Comparison of ENCODE assay signal across 20 cellular contexts in the genomic region with DNA sequence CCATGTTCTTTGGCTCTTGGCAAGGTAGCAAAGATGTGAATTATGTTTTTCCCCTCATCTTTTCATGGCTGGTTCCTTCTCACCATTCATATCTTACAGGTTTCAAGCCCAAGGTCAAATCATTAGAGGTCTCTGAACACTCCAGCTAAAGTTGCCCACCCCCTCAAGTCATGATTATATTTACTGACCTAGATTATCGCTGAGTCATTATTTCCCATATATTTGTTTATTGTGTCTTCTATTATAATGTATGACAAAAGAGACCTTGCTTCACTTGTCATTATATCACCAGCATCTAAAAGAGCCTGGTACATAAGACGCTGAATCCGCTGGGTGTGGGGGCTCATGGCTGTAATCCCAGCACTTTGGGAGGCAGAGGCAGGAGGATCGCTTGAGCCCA. TPM values are rescaled to one million over a fixed set of nuclear protein-coding genes. Genes with fewer than 3 reads are reported as not detected.
A peak's percentile ranks its signal among the peaks of the same experiment; 100 is the strongest.
DNase-seq lines count a peak whose midpoint lies in the region; ATAC-seq and TF ChIP-seq lines count a peak whose summit lies in the region.
"Had no signal": no experiment of that assay in that cellular context is flagged by ENCODE, and none has a peak within 500 bp of the region (broad histone marks: within the 10 kb centered on the region; RNA-seq: fewer than 3 reads in every experiment).

No MANE protein-coding gene starts in this region.

- H3K9me3 Mint-ChIP-seq in activated CD4-positive, alpha-beta memory T cell treated with anti-CD3 and anti-CD28 coated beads, Interleukin-2, amount 10 ng/mL, durations not matched to agents 7 days and 5 days: no peaks in the 10 kb centered on the region
- H3K9me3 Mint-ChIP-seq in activated CD4-positive, alpha-beta memory T cell treated with anti-CD3 and anti-CD28 coated beads for 36 hours: no peaks in the 10 kb centered on the region
- H3K9me3 Mint-ChIP-seq: CD8-positive, alpha-beta T cell had no signal

- H3K9me3 ChIP-seq in RWPE2 (ENCODE audit: severe bottlenecking): no peaks in the 10 kb centered on the region
- H3K9me3 ChIP-seq in neutrophil: no peaks in the 10 kb centered on the region
- H3K9me3 ChIP-seq: Peyer's patch had no signal

- intact Hi-C loops in activated CD4-positive, alpha-beta memory T cell treated with anti-CD3 and anti-CD28 coated beads for 36 hours (cut with micrococcal nuclease): no loop called here

- H3K27ac Mint-ChIP-seq in activated CD4-positive, alpha-beta memory T cell treated with anti-CD3 and anti-CD28 coated beads, Interleukin-2, amount 10 ng/mL, durations not matched to agents 7 days and 5 days: peak overlapping the region; percentile 38
- no peak overlapping the region for H3K27ac Mint-ChIP-seq in activated CD4-positive, alpha-beta memory T cell treated with anti-CD3 and anti-CD28 coated beads for 36 hours
- H3K27ac Mint-ChIP-seq: CD8-positive, alpha-beta T cell had no signal

- H3K4me3 Mint-ChIP-seq in activated CD4-positive, alpha-beta memory T cell treated with anti-CD3 and anti-CD28 coated beads, Interleukin-2, amount 10 ng/mL, durations not matched to agents 7 days and 5 days: no peak overlapping the region
- no peak overlapping the region for H3K4me3 Mint-ChIP-seq in activated CD4-positive, alpha-beta memory T cell treated with anti-CD3 and anti-CD28 coated beads for 36 hours
- H3K4me3 Mint-ChIP-seq: CD8-positive, alpha-beta T cell had no signal

- peaks cover 35% of the 10 kb centered on the region for H3K36me3 Mint-ChIP-seq in activated CD4-positive, alpha-beta memory T cell treated with anti-CD3 and anti-CD28 coated beads, Interleukin-2, amount 10 ng/mL, durations not matched to agents 7 days and 5 days (ENCODE audit: low read depth)
- H3K36me3 Mint-ChIP-seq in activated CD4-positive, alpha-beta memory T cell treated with anti-CD3 and anti-CD28 coated beads for 36 hours: peaks cover 27% of the 10 kb centered on the region

- H3K27me3 ChIP-seq in ACC112 (ENCODE audit: insufficient read depth, low read length) (no peaks in the 10 kb centered on the region), RWPE2 (ENCODE audit: insufficient read depth, poor library complexity, severe bottlenecking) (no peaks in the 10 kb centered on the region), neutrophil (no peaks in the 10 kb centered on the region)
- H3K27me3 ChIP-seq: Peyer's patch had no signal

- H3K79me2 ChIP-seq in ACC112 (ENCODE audit: control insufficient read depth, insufficient read depth, low read length, unreplicated experiment): no peaks in the 10 kb centered on the region

- peaks cover 4% of the 10 kb centered on the region for H3K4me1 ChIP-seq in ACC112 (ENCODE audit: control insufficient read depth, insufficient read depth, low read length, unreplicated experiment)
- no peaks in the 10 kb centered on the region for H3K4me1 ChIP-seq in RWPE2 (ENCODE audit: insufficient read depth, poor library complexity, severe bottlenecking)
- peaks cover 23 to 24% of the 10 kb centered on the region in 2 experiments for H3K4me1 ChIP-seq in neutrophil (ENCODE audit: control insufficient read depth in 1 of 2, insufficient read depth in 1 of 2, low read depth in 1 of 2, low read length in 1 of 2)

- no peak overlapping the region for H2AFZ ChIP-seq in ACC112 (ENCODE audit: low read length, unreplicated experiment)
- H2AFZ ChIP-seq: GM23248 had no signal

- DNase-seq in activated CD4-positive, alpha-beta memory T cell treated with anti-CD3 and anti-CD28 coated beads, Interleukin-2, amount 10 ng/mL, durations not matched to agents 7 days and 5 days: no peak
- no peak for DNase-seq in activated CD4-positive, alpha-beta memory T cell treated with anti-CD3 and anti-CD28 coated beads for 36 hours
- peak; percentile 54 for DNase-seq in RWPE2 (ENCODE audit: low spot score)
- no peak for DNase-seq in NCI-H82 treated with DMSO at 0.1 percent for 48 hours (lab: John Stamatoyannopoulos, UW; ENCODE audit: unreplicated experiment)
- no peak for DNase-seq in stimulated activated naive CD4-positive, alpha-beta T cell (lab: John Stamatoyannopoulos, UW)
- DNase-seq in effector CD8-positive, alpha-beta T cell (lab: John Stamatoyannopoulos, UW): no peak
- DNase-seq: ACHN; CD8-positive, alpha-beta T cell; DND-41; GDM1; GM23248; Kasumi-1; NCI-H1417; NCI-H1930; NCI-H2171; NCI-H774; Peyer's patch; SIG-M5 had no signal

- CTCF ChIA-PET in activated CD4-positive, alpha-beta memory T cell treated with anti-CD3 and anti-CD28 coated beads, Interleukin-2, amount 10 ng/mL, durations not matched to agents 7 days and 5 days (lab: Charles Lee): no interaction called here
- CTCF ChIA-PET in activated CD4-positive, alpha-beta memory T cell treated with anti-CD3 and anti-CD28 coated beads for 36 hours (lab: Charles Lee): no interaction called here

- H3K4me1 Mint-ChIP-seq in activated CD4-positive, alpha-beta memory T cell treated with anti-CD3 and anti-CD28 coated beads, Interleukin-2, amount 10 ng/mL, durations not matched to agents 7 days and 5 days: peaks cover 17% of the 10 kb centered on the region
- peaks cover 4% of the 10 kb centered on the region for H3K4me1 Mint-ChIP-seq in activated CD4-positive, alpha-beta memory T cell treated with anti-CD3 and anti-CD28 coated beads for 36 hours (ENCODE audit: low read depth)

- no peak for TF ChIP-seq CTCF in RWPE2 (IDR thresholded peaks at IDR 0.05; ENCODE audit: poor library complexity, severe bottlenecking)
- no peak for TF ChIP-seq CTCF in neutrophil (IDR thresholded peaks at IDR 0.05)

- POLR2A ChIA-PET in activated CD4-positive, alpha-beta memory T cell treated with anti-CD3 and anti-CD28 coated beads, Interleukin-2, amount 10 ng/mL, durations not matched to agents 7 days and 5 days (lab: Charles Lee): interaction anchor here (0.8 kb wide), 1 partner anchor 9 kb away, joined by 3 read pairs; no protein-coding TSS in a partner anchor
- POLR2A ChIA-PET in activated CD4-positive, alpha-beta memory T cell treated with anti-CD3 and anti-CD28 coated beads for 36 hours (lab: Charles Lee): no interaction called here

- ATAC-seq in RWPE2 (ENCODE audit: low read depth): no peak
- ATAC-seq: CD8-positive, alpha-beta T cell had no signal

- no peaks in the 10 kb centered on the region for H3K27me3 Mint-ChIP-seq in activated CD4-positive, alpha-beta memory T cell treated with anti-CD3 and anti-CD28 coated beads, Interleukin-2, amount 10 ng/mL, durations not matched to agents 7 days and 5 days
- H3K27me3 Mint-ChIP-seq in activated CD4-positive, alpha-beta memory T cell treated with anti-CD3 and anti-CD28 coated beads for 36 hours: no peaks in the 10 kb centered on the region

- H3K4me3 ChIP-seq in ACC112 (ENCODE audit: low read depth, low read length) (no peak overlapping the region), RWPE2 (ENCODE audit: severe bottlenecking) (no peak overlapping the region), neutrophil (ENCODE audit: low read depth in 1 of 2, low read length in 1 of 2) (no peak overlapping the region)
- H3K4me3 ChIP-seq: GM23248, Peyer's patch had no signal

- peaks cover 20% of the 10 kb centered on the region; the same call in 1 of the 2 replicates for H3K36me3 ChIP-seq in ACC112 (ENCODE audit: insufficient read depth, low read length)
- peaks cover 91% of the 10 kb centered on the region for H3K36me3 ChIP-seq in RWPE2 (ENCODE audit: low read depth)
- no peaks in the 10 kb centered on the region for H3K36me3 ChIP-seq in neutrophil

- H3K27ac ChIP-seq in ACC112 (ENCODE audit: low read depth, low read length): peak overlapping the region; percentile 53
- H3K27ac ChIP-seq in RWPE2 (ENCODE audit: poor library complexity, severe bottlenecking): no peak overlapping the region
- H3K27ac ChIP-seq in neutrophil: peak overlapping the region; percentile 25
- H3K27ac ChIP-seq: GM23248, Peyer's patch had no signal

RNA-seq across cellular contexts. Expression of a gene that starts 12.4 kb away (rescaled TPM):
- 10 to 100 TPM; 31.9 to 32.0 TPM for total RNA-seq in activated CD4-positive, alpha-beta memory T cell treated with anti-CD3 and anti-CD28 coated beads, Interleukin-2, amount 10 ng/mL, durations not matched to agents 7 days and 5 days
- total RNA-seq in activated CD4-positive, alpha-beta memory T cell treated with anti-CD3 and anti-CD28 coated beads for 36 hours: 10 to 100 TPM; 25.9 to 30.1 TPM

RNA-seq across cellular contexts. Expression of a gene that starts 15.2 kb away (rescaled TPM):
- 10 to 100 TPM; 32.8 to 33.7 TPM for total RNA-seq in activated CD4-positive, alpha-beta memory T cell treated with anti-CD3 and anti-CD28 coated beads, Interleukin-2, amount 10 ng/mL, durations not matched to agents 7 days and 5 days
- total RNA-seq in activated CD4-positive, alpha-beta memory T cell treated with anti-CD3 and anti-CD28 coated beads for 36 hours: 10 to 100 TPM; 29.9 to 33.1 TPM
